Comparison of ENCODE assay signal across 9 cellular contexts in the genomic region with DNA sequence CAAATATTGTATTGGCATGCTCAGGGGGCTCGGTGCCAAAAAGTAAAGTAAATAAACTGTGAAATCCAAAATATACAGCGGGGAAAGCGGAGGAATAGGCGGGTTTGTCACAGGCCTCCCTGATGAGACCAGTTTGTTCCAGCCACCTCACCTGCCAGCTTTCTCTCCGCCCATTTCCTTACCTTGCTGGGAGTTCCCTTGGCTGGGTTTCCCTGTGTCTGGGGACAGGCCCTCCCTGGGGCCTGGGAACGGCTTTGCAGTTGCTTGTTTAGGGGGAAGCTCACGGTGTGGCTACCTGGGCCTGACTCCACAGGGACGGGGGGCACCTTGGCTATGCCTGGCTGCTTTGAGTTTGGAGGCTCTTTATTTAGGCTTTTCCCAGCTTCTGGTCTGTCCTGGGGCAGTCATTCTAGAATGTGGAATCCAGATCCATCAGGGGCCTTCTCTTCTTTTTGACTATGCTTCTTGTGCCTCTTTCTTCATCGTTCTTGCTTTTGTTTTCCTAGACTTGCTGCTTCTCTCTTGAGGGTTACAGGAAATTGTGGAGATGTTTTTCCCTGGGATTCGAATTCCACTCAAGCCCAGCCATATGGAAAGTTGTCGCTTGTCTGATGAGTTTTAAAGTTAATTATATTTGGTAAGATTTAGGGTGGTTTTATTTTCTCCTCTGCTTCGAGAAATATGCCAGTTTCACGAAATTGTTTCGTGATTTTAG. TPM values are rescaled to one million over a fixed set of nuclear protein-coding genes. Genes with fewer than 3 reads are reported as not detected.
DNase-seq lines count a peak whose midpoint lies in the region; ATAC-seq and TF ChIP-seq lines count a peak whose summit lies in the region.
"Had no signal": no experiment of that assay in that cellular context is flagged by ENCODE, and none has a peak within 500 bp of the region (broad histone marks: within the 10 kb centered on the region; RNA-seq: fewer than 3 reads in every experiment).

No MANE protein-coding gene starts in this region.

- DNase-seq in activated CD8-positive, alpha-beta memory T cell treated with anti-CD3 and anti-CD28 coated beads for 24 hours, result peak; percentile 50
- DNase-seq in activated CD8-positive, alpha-beta memory T cell treated with anti-CD3 and anti-CD28 coated beads, Interleukin-2, amount 50 U/mL, for 4 hours, result no peak
- DNase-seq in body of pancreas (peak in 3 of 4 donors; percentile 42 to 58 (median 55)), lower lobe of right lung (no peak), type B pancreatic cell (ENCODE audit: extremely low spot score, unreplicated experiment) (no peak), inferior parietal cortex (ENCODE audit: extremely low spot score) (no peak), HEK293T (ENCODE audit: extremely low spot score) (no peak)
- no peak for DNase-seq in activated T-cell treated with anti-CD3 and anti-CD28 coated beads, Interleukin-2, amount 50 U/mL, for 4 hours

- 43 to 46% methylated on average over 14 of the region's 14 CpGs for WGBS in body of pancreas, 2 donors

- ATAC-seq in body of pancreas (no peak), lower lobe of right lung (peak in 1 of 2 donors; percentile 28)
- ATAC-seq in activated T-cell treated with anti-CD3 and anti-CD28 coated beads, Interleukin-2, amount 50 U/mL, for 4 hours, result no peak
- ATAC-seq: K562 had no signal

- H3K27me3 Mint-ChIP-seq in type B pancreatic cell, result peaks cover 60% of the 10 kb centered on the region
- H3K27me3 Mint-ChIP-seq in activated T-cell treated with anti-CD3 and anti-CD28 coated beads, Interleukin-2, amount 50 U/mL, for 4 hours (ENCODE audit: low read depth), result peaks cover 78% of the 10 kb centered on the region

- POLR2A ChIA-PET in HEK293T (lab: Yijun Ruan, JAX), result interaction anchor here (0.9 to 1.8 kb wide), 11 partner anchors 8 to 337 kb away, joined by 3 to 10 read pairs (median 4); no protein-coding TSS in a partner anchor

- peaks cover 58% of the 10 kb centered on the region for H3K4me1 Mint-ChIP-seq in type B pancreatic cell (ENCODE audit: unreplicated experiment)
- no peaks in the 10 kb centered on the region for H3K4me1 Mint-ChIP-seq in activated T-cell treated with anti-CD3 and anti-CD28 coated beads, Interleukin-2, amount 50 U/mL, for 4 hours (ENCODE audit: low read depth)

- H3K27ac ChIP-seq in body of pancreas, result no peak overlapping the region
- H3K27ac ChIP-seq in lower lobe of right lung, result no peak overlapping the region

- TF ChIP-seq CTCF in body of pancreas (IDR thresholded peaks at IDR 0.05), result no peak
- no peak for TF ChIP-seq CTCF in lower lobe of right lung (IDR thresholded peaks at IDR 0.05)
- TF ChIP-seq CTCF in type B pancreatic cell (conservative IDR thresholded peaks at IDR 0.05), result no peak

- H3K9me3 Mint-ChIP-seq in type B pancreatic cell, result no peaks in the 10 kb centered on the region
- H3K9me3 Mint-ChIP-seq in activated T-cell treated with anti-CD3 and anti-CD28 coated beads, Interleukin-2, amount 50 U/mL, for 4 hours, result no peaks in the 10 kb centered on the region

- no peak overlapping the region for H3K4me3 ChIP-seq in body of pancreas
- H3K4me3 ChIP-seq in lower lobe of right lung, result peak overlapping the region; percentile 55
- H3K4me3 ChIP-seq: K562 had no signal

- no peaks in the 10 kb centered on the region for H3K36me3 Mint-ChIP-seq in type B pancreatic cell
- H3K36me3 Mint-ChIP-seq in activated T-cell treated with anti-CD3 and anti-CD28 coated beads, Interleukin-2, amount 50 U/mL, for 4 hours (ENCODE audit: insufficient read depth), result no peaks in the 10 kb centered on the region

- CTCF ChIA-PET in HEK293T (lab: Yijun Ruan, JAX), result interaction anchor here (0.6 to 1.6 kb wide), 3 partner anchors 42 to 220 kb away, joined by 3 to 4 read pairs (median 3); no protein-coding TSS in a partner anchor

- no peak for TF ChIP-seq POLR2A in body of pancreas (IDR thresholded peaks at IDR 0.05)

- H3K4me1 ChIP-seq in body of pancreas (peaks cover 48% of the 10 kb centered on the region), lower lobe of right lung (peaks cover 27% of the 10 kb centered on the region)

- H3K27me3 ChIP-seq in body of pancreas (peaks cover 0 to 42% of the 10 kb centered on the region in 2 donors), lower lobe of right lung (ENCODE audit: low read depth) (peaks cover 92% of the 10 kb centered on the region)

- H3K27ac Mint-ChIP-seq in type B pancreatic cell, result peak overlapping the region; percentile 77

- intact Hi-C loops in body of pancreas (cut with DNase I), result no loop called here
- intact Hi-C loops in lower lobe of right lung (cut with DNase I), result no loop called here

- no peaks in the 10 kb centered on the region for H3K36me3 ChIP-seq in body of pancreas (replicated peaks in 1 of 2; ENCODE audit: insufficient read depth in 1 of 2, low read depth in 2 of 2)
- H3K36me3 ChIP-seq in lower lobe of right lung, result no peaks in the 10 kb centered on the region

- H3K9me3 ChIP-seq in body of pancreas (no peaks in the 10 kb centered on the region), lower lobe of right lung (no peaks in the 10 kb centered on the region)

- H3K4me3 Mint-ChIP-seq in type B pancreatic cell, result peak overlapping the region; percentile 93
- no peak overlapping the region for H3K4me3 Mint-ChIP-seq in activated T-cell treated with anti-CD3 and anti-CD28 coated beads, Interleukin-2, amount 50 U/mL, for 4 hours

TF ChIP-seq in HEK293T, 16 proteins besides CTCF, POLR2A, EP300 and RAD21:
- TF ChIP-seq LEF1 (IDR thresholded peaks at IDR 0.05; ENCODE audit: borderline replicate concordance), result no peak
- TF ChIP-seq FOXA1 (IDR thresholded peaks at IDR 0.05), result no peak
- no peak for TF ChIP-seq ZNF384 (IDR thresholded peaks at IDR 0.05)
- TF ChIP-seq TARDBP (IDR thresholded peaks at IDR 0.05), result no peak
- TF ChIP-seq FOXK2 (IDR thresholded peaks at IDR 0.05), result no peak
- no peak for TF ChIP-seq BHLHE40 (IDR thresholded peaks at IDR 0.05; ENCODE audit: borderline replicate concordance)
- TF ChIP-seq ELF4 (IDR thresholded peaks at IDR 0.05), result no peak
- no peak for TF ChIP-seq L3MBTL2 (conservative IDR thresholded peaks at IDR 0.05)
- TF ChIP-seq SUZ12 (IDR thresholded peaks at IDR 0.05), result no peak
- no peak for TF ChIP-seq CTBP1 (IDR thresholded peaks at IDR 0.05; ENCODE audit: borderline replicate concordance)
- no peak for TF ChIP-seq HDGF (IDR thresholded peaks at IDR 0.05; ENCODE audit: borderline replicate concordance)
- TF ChIP-seq PKNOX1 (IDR thresholded peaks at IDR 0.05), result no peak
- TF ChIP-seq ARNT (IDR thresholded peaks at IDR 0.05), result no peak
- no peak for TF ChIP-seq NFRKB (IDR thresholded peaks at IDR 0.05)
- no peak for TF ChIP-seq FOXM1 (IDR thresholded peaks at IDR 0.05; ENCODE audit: borderline replicate concordance)
- TF ChIP-seq SP1 (IDR thresholded peaks at IDR 0.05), result no peak
TF ChIP-seq in HEK293T: peak in this region for 0.

RNA-seq across cellular contexts. Expression of gene GLI2, which starts 2.3 kb away (rescaled TPM):
- 1 to 10 TPM; 1.0 to 1.3 TPM for total RNA-seq in body of pancreas
- 3.3 TPM for total RNA-seq in lower lobe of right lung
- total RNA-seq in type B pancreatic cell (ENCODE audit: low replicate concordance), result 10.5 and 28.6 TPM in 2 replicates
- total RNA-seq in activated T-cell treated with anti-CD3 and anti-CD28 coated beads, Interleukin-2, amount 50 U/mL, for 4 hours, result under 1 TPM in 2 of 3 donors, not detected in 1; 0.28 to 0.30 TPM

Comparison
In these comparisons a context has a peak if more than half of its experiments do, and no peak if none do; other contexts are left out.
1. DNase-seq: peak in activated CD8-positive, alpha-beta memory T cell treated with anti-CD3 and anti-CD28 coated beads for 24 hours (single experiment) and body of pancreas (3 of 4); none in activated CD8-positive, alpha-beta memory T cell treated with anti-CD3 and anti-CD28 coated beads, Interleukin-2, amount 50 U/mL, for 4 hours (single experiment), lower lobe of right lung (single experiment), type B pancreatic cell (single experiment), inferior parietal cortex (single experiment), activated T-cell treated with anti-CD3 and anti-CD28 coated beads, Interleukin-2, amount 50 U/mL, for 4 hours (single experiment) and HEK293T (single experiment).